ENCODE assay signal across 1 cellular context in genomic region chr16:24771132-24771778, GRCh38.
TF ChIP-seq lines count a peak whose summit lies in the region.

No MANE protein-coding gene starts in this region.

TF ChIP-seq in IMR-90, 13 proteins besides CTCF, POLR2A, EP300 and RAD21 (continued from another document):
- TF ChIP-seq ELK1 (IDR thresholded peaks at IDR 0.05; ENCODE audit: borderline replicate concordance, low read depth, low read length) (no peak), BHLHE40 (IDR thresholded peaks at IDR 0.05; ENCODE audit: low read depth, low read length) (no peak)
TF ChIP-seq in IMR-90: peak in this region for 0.
